Comparison of ENCODE assay signal across 13 cellular contexts in genomic region chr17:29663155-29663554, GRCh38. TPM values are rescaled to one million over a fixed set of nuclear protein-coding genes. Genes with fewer than 3 reads are reported as not detected.
DNase-seq lines count a peak whose midpoint lies in the region; ATAC-seq, FAIRE-seq and TF ChIP-seq lines count a peak whose summit lies in the region.
"Had no signal": no experiment of that assay in that cellular context is flagged by ENCODE, and none has a peak within 500 bp of the region (broad histone marks: within the 10 kb centered on the region; RNA-seq: fewer than 3 reads in every experiment).

No MANE protein-coding gene starts in this region.

- no peak for TF ChIP-seq POLR2A in K562 (conservative IDR thresholded peaks at IDR 0.05)

- DNase-seq in AG08396 (ENCODE audit: low spot score) (peak; percentile 37), GM23248 (peak; percentile 59), K562 (ENCODE audit: extremely low read depth in 1 of 4, low spot score in 3 of 4) (peak in 2 of 4 experiments; percentile 48 to 69), left lobe of liver (ENCODE audit: low spot score) (no peak), caudate nucleus (lab: John Stamatoyannopoulos, UW) (no peak)
- DNase-seq in effector CD4-positive, alpha-beta T cell: no peak
- DNase-seq: COR-L47, cortex of kidney, HCEC 1CT, NCI-H2081 treated with DMSO at 0.1 percent for 48 hours had no signal

- H3K4me3 ChIP-seq in GM23248 (no peak overlapping the region), K562 (no peak overlapping the region)

- H3K27me3 ChIP-seq in GM23248 (replicated peaks; ENCODE audit: insufficient read depth): no peaks in the 10 kb centered on the region
- H3K27me3 ChIP-seq in K562 (ENCODE audit: control insufficient read depth in 2 of 2, insufficient read depth in 2 of 2, low read length in 2 of 2): no peaks in the 10 kb centered on the region

- no TSS peak for BruUV-seq in K562 (replicated peaks; lab: Mats Ljungman, UMichigan)

- H2AFZ ChIP-seq in GM23248 (no peak overlapping the region), K562 (ENCODE audit: low read depth, low read length) (no peak overlapping the region)

- no peak; the same call in 1 of the 2 replicates for TF ChIP-seq EP300 in K562 (IDR thresholded peaks at IDR 0.05; ENCODE audit: low read length)

- no peak for TF ChIP-seq CTCF in K562 (IDR thresholded peaks at IDR 0.05 in 2 of 3, conservative IDR thresholded peaks at IDR 0.05 in 1 of 3; ENCODE audit: insufficient read depth in 2 of 3, low read depth in 1 of 3, low read length in 3 of 3)

- H3K4me1 ChIP-seq in GM23248 (ENCODE audit: insufficient read depth): peaks cover 34% of the 10 kb centered on the region
- H3K4me1 ChIP-seq in K562 (replicated peaks in 1 of 2; ENCODE audit: control insufficient read depth in 2 of 2, insufficient read depth in 2 of 2, low read length in 2 of 2): peaks cover 10 to 45% of the 10 kb centered on the region in 2 experiments

- no peak for TF ChIP-seq RAD21 in K562 (CRISPR knock-in tag; conservative IDR thresholded peaks at IDR 0.05 in 1 of 2, IDR thresholded peaks at IDR 0.05 in 1 of 2)

- peaks cover 43% of the 10 kb centered on the region for H3K36me3 Mint-ChIP-seq in stimulated activated memory B cell treated with anti-CD40 and anti-IgM and Interleukin-4, amounts not matched to agents 10 μg/mL and 1 μg/mL and 100 μg/mL, for 72 hours

- peak overlapping the region; percentile 14; the same call in 1 of the 2 replicates for H3K27ac ChIP-seq in GM23248
- peak overlapping the region; percentile 40; the same call in 2 of the 3 replicates for H3K27ac ChIP-seq in K562 (ENCODE audit: extremely low read depth, low read depth, low read length)
- no peak overlapping the region for H3K27ac ChIP-seq in caudate nucleus (ENCODE audit: low read depth, low read length)
- H3K27ac ChIP-seq: HL-60 had no signal

- in situ Hi-C loops in GM23248 (cut with MboI) (no loop called here), K562 (cut with MboI) (no loop called here)

- H3K9ac ChIP-seq in GM23248: peak overlapping the region; percentile 0; the same call in 1 of the 2 replicates
- no peak overlapping the region for H3K9ac ChIP-seq in K562 (ENCODE audit: insufficient read depth in 1 of 2, low read depth in 2 of 2, low read length in 2 of 2)

- peaks cover 15% of the 10 kb centered on the region for H3K4me1 Mint-ChIP-seq in stimulated activated memory B cell treated with anti-CD40 and anti-IgM and Interleukin-4, amounts not matched to agents 10 μg/mL and 1 μg/mL and 100 μg/mL, for 72 hours

- H3K36me3 ChIP-seq in GM23248 (ENCODE audit: low read depth) (no peaks in the 10 kb centered on the region), K562 (ENCODE audit: control insufficient read depth, insufficient read depth, low read length) (peaks cover 10% of the 10 kb centered on the region; the same call in 2 of the 3 replicates)

- POLR2A ChIA-PET in K562 (lab: Yijun Ruan, JAX): interaction anchor here (0.8 to 1.0 kb wide), 4 partner anchors 8 to 36 kb away, joined by 3 to 6 read pairs (median 4); no protein-coding TSS in a partner anchor

- no peak overlapping the region for H3K27ac Mint-ChIP-seq in stimulated activated memory B cell treated with anti-CD40 and anti-IgM and Interleukin-4, amounts not matched to agents 10 μg/mL and 1 μg/mL and 100 μg/mL, for 72 hours

- H3K4me3 Mint-ChIP-seq in stimulated activated memory B cell treated with anti-CD40 and anti-IgM and Interleukin-4, amounts not matched to agents 10 μg/mL and 1 μg/mL and 100 μg/mL, for 72 hours: no peak overlapping the region

- H3K4me2 ChIP-seq in GM23248 (ENCODE audit: unreplicated experiment) (no peak overlapping the region), K562 (ENCODE audit: insufficient read depth, low read length) (peak overlapping the region; percentile 22)

- no peaks in the 10 kb centered on the region for H3K9me3 Mint-ChIP-seq in stimulated activated memory B cell treated with anti-CD40 and anti-IgM and Interleukin-4, amounts not matched to agents 10 μg/mL and 1 μg/mL and 100 μg/mL, for 72 hours

- H3K9me1 ChIP-seq in K562 (ENCODE audit: control insufficient read depth, insufficient read depth, low read length): no peaks in the 10 kb centered on the region

- ATAC-seq in K562 (peak; percentile 79), left lobe of liver (peak; percentile 28), GM18520 (IDR thresholded peaks at IDR 0.05; ENCODE audit: unreplicated experiment) (no peak)
- no peak for ATAC-seq in stimulated activated memory B cell treated with anti-CD40 and anti-IgM and Interleukin-4, amounts not matched to agents 10 μg/mL and 1 μg/mL and 100 μg/mL, for 72 hours

- intact Hi-C loops in K562 (cut with micrococcal nuclease): no loop called here

- peak; percentile 85 for FAIRE-seq in K562 (lab: Jason Lieb, UNC)

- H3K9me2 ChIP-seq in GM23248 (ENCODE audit: insufficient read depth): no peaks in the 10 kb centered on the region

- H3F3A ChIP-seq in GM23248 (ENCODE audit: insufficient read depth): peaks cover 28% of the 10 kb centered on the region

- no peaks in the 10 kb centered on the region for H4K20me1 ChIP-seq in GM23248 (ENCODE audit: insufficient read depth)
- no peaks in the 10 kb centered on the region for H4K20me1 ChIP-seq in K562 (replicated peaks; ENCODE audit: control insufficient read depth, insufficient read depth, low read length)

- H3K27me3 Mint-ChIP-seq in stimulated activated memory B cell treated with anti-CD40 and anti-IgM and Interleukin-4, amounts not matched to agents 10 μg/mL and 1 μg/mL and 100 μg/mL, for 72 hours: no peaks in the 10 kb centered on the region

- CTCF ChIA-PET in K562 (lab: Yijun Ruan, JAX; ENCODE audit: low intra/inter-chr PET ratio): no interaction called here

- H3K79me2 ChIP-seq in GM23248 (ENCODE audit: insufficient read depth) (no peaks in the 10 kb centered on the region), K562 (ENCODE audit: control insufficient read depth, insufficient read depth, low read length) (no peaks in the 10 kb centered on the region)

- WGBS in GM23248 (ENCODE audit: low coverage in 1 of 2, low lambda C conversion rate in 2 of 2, missing lambda C conversion rate in 2 of 2), 2 experiments: 13 to 29% methylated on average over 1 of the region's 1 CpG
- 0% methylated on average over 1 of the region's 1 CpG for WGBS in K562 (ENCODE audit: insufficient coverage, low coverage, missing lambda C conversion rate)

- H3K9me3 ChIP-seq in GM23248 (ENCODE audit: low read depth): no peaks in the 10 kb centered on the region
- no peaks in the 10 kb centered on the region for H3K9me3 ChIP-seq in K562 (replicated peaks; ENCODE audit: control insufficient read depth, insufficient read depth, low read depth, low read length)

TF ChIP-seq in K562, 482 proteins besides CTCF, POLR2A, EP300 and RAD21 (continues in another document):
- TF ChIP-seq HES1 (IDR thresholded peaks at IDR 0.05; ENCODE audit: low read depth) (no peak), U2AF2 (optimal IDR thresholded peaks at IDR 0.05; ENCODE audit: low read depth, low read length) (no peak)

RNA-seq across cellular contexts. Expression of gene CORO6, which starts 40.4 kb away (rescaled TPM):
- total RNA-seq in GM23248 (2014; rRNA removed; shearing (Covaris generic)): 4.2 and 6.5 TPM in 2 replicates
- polyA plus RNA-seq in GM23248 (2016; fragmentation: Nextera tagmentation; extraction: Ambion mirVana) (3.7 and 4.0 TPM in 2 replicates), K562 (2011; rRNA removed) (9.8 and 11.9 TPM in 2 replicates), K562 (2014; fragmentation: Illumina TruSeq; extraction: Trizol) (2.4 and 3.1 TPM in 2 replicates), K562 (2014; fragmentation: Nextera tagmentation; extraction: Ambion mirVana) (under 1 TPM; 0.04 to 0.11 TPM), K562 (2014; rRNA removed) (6.6 and 9.1 TPM in 2 replicates)
- 15.2 and 53.0 TPM in 2 replicates for total RNA-seq in K562 (2011; cell fraction: chromatin; rRNA removed; ENCODE audit: low replicate concordance)
- 19.7 and 21.4 TPM in 2 replicates for total RNA-seq in K562 (2011; cell fraction: nucleolus; rRNA removed)
- total RNA-seq in K562 (2011; cell fraction: nucleoplasm; rRNA removed): 13.7 and 15.3 TPM in 2 replicates
- total RNA-seq in K562 (2014; rRNA removed) (2.8 and 2.9 TPM in 2 replicates), K562 (2014; rRNA removed; fragmentation: Illumina TruSeq; extraction: Trizol) (0.47 and 0.64 TPM in 2 replicates), K562 (2015; rRNA removed; fragmentation: Illumina TruSeq; extraction: Trizol) (1.7 and 2.5 TPM in 2 replicates), K562 (2021) (4.4 TPM in 2 replicates), left lobe of liver (0.35 TPM)
- polyA plus RNA-seq in K562 (2011; cell fraction: cytosol; rRNA removed): 4.9 and 9.8 TPM in 2 replicates
- 96.7 and 310 TPM in 2 replicates for polyA plus RNA-seq in K562 (2011; cell fraction: nucleus; rRNA removed)
- 4.9 and 6.6 TPM in 2 replicates for polyA plus RNA-seq in K562 (2012)
- 5.3 and 14.2 TPM in 2 replicates for polyA minus RNA-seq in K562 (2011; rRNA and poly(A)+ RNA removed)
- 2.5 and 5.4 TPM in 2 replicates for polyA minus RNA-seq in K562 (2011; cell fraction: cytosol; rRNA and poly(A)+ RNA removed)
- 15.4 and 24.0 TPM in 2 replicates for polyA minus RNA-seq in K562 (2011; cell fraction: nucleus; rRNA and poly(A)+ RNA removed)

Comparison
In these comparisons a context has a peak if more than half of its experiments do, and no peak if none do; other contexts are left out.
1. DNase-seq: peak in AG08396 (single experiment) and GM23248 (single experiment); none in left lobe of liver (single experiment), effector CD4-positive, alpha-beta T cell (single experiment) and caudate nucleus (0 of 61).
2. ATAC-seq: peak in K562 (single experiment) and left lobe of liver (single experiment); none in stimulated activated memory B cell treated with anti-CD40 and anti-IgM and Interleukin-4, amounts not matched to agents 10 μg/mL and 1 μg/mL and 100 μg/mL, for 72 hours (single experiment) and GM18520 (single experiment).